Comparison of ENCODE assay signal across 29 cellular contexts in genomic region chr17:57549468-57549867, GRCh38.
A peak's percentile ranks its signal among the peaks of the same experiment; 100 is the strongest.
DNase-seq lines count a peak whose midpoint lies in the region; ATAC-seq, FAIRE-seq and TF ChIP-seq lines count a peak whose summit lies in the region.
"Had no signal": no experiment of that assay in that cellular context is flagged by ENCODE, and none has a peak within 500 bp of the region (broad histone marks: within the 10 kb centered on the region; RNA-seq: fewer than 3 reads in every experiment).

No MANE protein-coding gene starts in this region.

- CTCF ChIA-PET in HepG2 (lab: Yijun Ruan, JAX; ENCODE audit: low intra/inter-chr PET ratio, low total read pairs) = no interaction called here
- CTCF ChIA-PET in naive thymus-derived CD4-positive, alpha-beta T cell (lab: Charles Lee) = interaction anchor here (1.1 to 1.6 kb wide), 3 partner anchors 48 to 198 kb away, joined by 3 to 6 read pairs (median 3); no protein-coding TSS in a partner anchor
- CTCF ChIA-PET in activated CD8-positive, alpha-beta T cell treated with anti-CD3 and anti-CD28 coated beads for 36 hours (lab: Charles Lee) = interaction anchor here (1.3 to 1.4 kb wide), 2 partner anchors 123 to 307 kb away, joined by 4 to 10 read pairs; no protein-coding TSS in a partner anchor

- TF ChIP-seq EP300 in HepG2 (IDR thresholded peaks at IDR 0.05; ENCODE audit: low read depth in 2 of 2, low read length in 2 of 2) = no peak
- no peak for TF ChIP-seq EP300 in HepG2 (CRISPR knock-in tag; IDR thresholded peaks at IDR 0.05; ENCODE audit: borderline replicate concordance)

- H3K4me2 ChIP-seq in HepG2 (ENCODE audit: low read depth, low read length) = peak overlapping the region; percentile 52
- H3K4me2 ChIP-seq: hepatocyte had no signal

- H3K4me1 Mint-ChIP-seq in brain (peaks cover 100% of the 10 kb centered on the region), nephron progenitor cell (peaks cover 100% of the 10 kb centered on the region)
- peaks cover 22 to 93% (median 64%) of the 10 kb centered on the region in 7 donors for H3K4me1 Mint-ChIP-seq in naive thymus-derived CD4-positive, alpha-beta T cell
- peaks cover 46% of the 10 kb centered on the region for H3K4me1 Mint-ChIP-seq in activated CD8-positive, alpha-beta T cell treated with anti-CD3 and anti-CD28 coated beads for 36 hours (ENCODE audit: low read depth)

- H3K27me3 Mint-ChIP-seq in brain = peaks cover 7% of the 10 kb centered on the region
- peaks cover 4% of the 10 kb centered on the region for H3K27me3 Mint-ChIP-seq in nephron progenitor cell (ENCODE audit: low read depth, poor library complexity)
- no peaks in the 10 kb centered on the region for H3K27me3 Mint-ChIP-seq in naive thymus-derived CD4-positive, alpha-beta T cell
- H3K27me3 Mint-ChIP-seq in activated CD8-positive, alpha-beta T cell treated with anti-CD3 and anti-CD28 coated beads for 36 hours = no peaks in the 10 kb centered on the region
- H3K27me3 Mint-ChIP-seq: activated B cell treated with CpG ODN at 0.5 μM for 24 hours; progenitor cell of endocrine pancreas; stimulated activated naive CD8-positive, alpha-beta T cell treated with anti-CD3 and anti-CD28 coated beads, Interleukin-15, amount 100 ng/mL, for 72 hours had no signal

- H3K9ac ChIP-seq in HepG2 (ENCODE audit: insufficient read depth, low read depth, low read length) = no peak overlapping the region

- H3K36me3 Mint-ChIP-seq in brain (no peaks in the 10 kb centered on the region), nephron progenitor cell (ENCODE audit: low read depth) (no peaks in the 10 kb centered on the region)
- peaks cover 0 to 10% (median 0%) of the 10 kb centered on the region in 5 donors for H3K36me3 Mint-ChIP-seq in naive thymus-derived CD4-positive, alpha-beta T cell
- H3K36me3 Mint-ChIP-seq in activated CD8-positive, alpha-beta T cell treated with anti-CD3 and anti-CD28 coated beads for 36 hours (ENCODE audit: low read depth) = no peaks in the 10 kb centered on the region

- H3K36me3 ChIP-seq in HepG2 (replicated peaks in 1 of 2; ENCODE audit: control insufficient read depth in 1 of 2, insufficient read depth in 2 of 2, low read length in 2 of 2) (peaks cover 4% of the 10 kb centered on the region in 2 experiments; a peak in 3 of 5 replicates), right lobe of liver (no peaks in the 10 kb centered on the region)
- H3K36me3 ChIP-seq in naive thymus-derived CD4-positive, alpha-beta T cell (ENCODE audit: control insufficient read depth in 2 of 3, insufficient read depth in 3 of 3, low read length in 3 of 3) = no peaks in the 10 kb centered on the region
- H3K36me3 ChIP-seq: brain microvascular endothelial cell, colonic mucosa, esophagus muscularis mucosa, HAP-1, sigmoid colon, transverse colon had no signal

- H3K4me3 ChIP-seq in HepG2 (replicated peaks in 1 of 3; ENCODE audit: insufficient read depth in 1 of 3, low read depth in 2 of 3, low read length in 3 of 3) (no peak overlapping the region), right lobe of liver (no peak overlapping the region)
- no peak overlapping the region for H3K4me3 ChIP-seq in naive thymus-derived CD4-positive, alpha-beta T cell (ENCODE audit: low read length)
- H3K4me3 ChIP-seq: colonic mucosa, esophagus muscularis mucosa, GM12878, HAP-1, hepatocyte, sigmoid colon, transverse colon had no signal

- no peak for DNase-seq in HepG2 (ENCODE audit: low spot score)
- DNase-seq in right lobe of liver = no peak
- no peak for DNase-seq in nephron progenitor cell
- DNase-seq in NCI-H2107 treated with DMSO at 0.1 percent for 48 hours (lab: John Stamatoyannopoulos, UW; ENCODE audit: unreplicated experiment) = no peak
- no peak for DNase-seq in naive thymus-derived CD4-positive, alpha-beta T cell
- no peak for DNase-seq in GM12891 (ENCODE audit: insufficient read length, low spot score)
- DNase-seq in activated CD8-positive, alpha-beta T cell treated with anti-CD3 and anti-CD28 coated beads for 36 hours = no peak
- DNase-seq: activated B cell treated with CpG ODN at 0.5 μM for 24 hours; activated CD8-positive, alpha-beta T cell treated with anti-CD3 and anti-CD28 coated beads, Interleukin-2, amount 10 ng/mL, durations not matched to agents 7 days and 5 days; activated naive CD4-positive, alpha-beta T cell; brain microvascular endothelial cell; Caco-2; colonic mucosa; foreskin melanocyte; NCI-H1048; NCI-H187 treated with DMSO at 0.1 percent for 48 hours; NCI-H774; sigmoid colon; stimulated activated naive CD8-positive, alpha-beta T cell treated with anti-CD3 and anti-CD28 coated beads, Interleukin-15, amount 100 ng/mL, for 72 hours; T-helper 9 cell; transverse colon had no signal

- H4K20me1 ChIP-seq in HepG2 (ENCODE audit: insufficient read depth, low read length) = no peaks in the 10 kb centered on the region

- intact Hi-C loops in HepG2 (cut with micrococcal nuclease; ENCODE audit: unreplicated experiment) (no loop called here), right lobe of liver (cut with DNase I) (no loop called here)
- intact Hi-C loops in naive thymus-derived CD4-positive, alpha-beta T cell (cut with micrococcal nuclease) = no loop called here
- intact Hi-C loops in activated CD8-positive, alpha-beta T cell treated with anti-CD3 and anti-CD28 coated beads for 36 hours (cut with micrococcal nuclease) = no loop called here

- peak overlapping the region; percentile 66 for H3K27ac ChIP-seq in HepG2 (ENCODE audit: extremely low read length, insufficient read depth, low read length)
- no peak overlapping the region for H3K27ac ChIP-seq in right lobe of liver
- H3K27ac ChIP-seq in naive thymus-derived CD4-positive, alpha-beta T cell (ENCODE audit: low read depth, low read length) = no peak overlapping the region
- H3K27ac ChIP-seq: brain microvascular endothelial cell, colonic mucosa, esophagus muscularis mucosa, sigmoid colon, transverse colon had no signal

- FAIRE-seq in HepG2 (lab: Jason Lieb, UNC) (no peak), GM12891 (lab: Jason Lieb, UNC) (no peak)
- FAIRE-seq: A204.1, GM12878, HTR-8/SVneo had no signal

- no peaks in the 10 kb centered on the region for H3K9me3 ChIP-seq in HepG2 (ENCODE audit: low read length)
- H3K9me3 ChIP-seq in right lobe of liver = no peaks in the 10 kb centered on the region
- no peaks in the 10 kb centered on the region for H3K9me3 ChIP-seq in naive thymus-derived CD4-positive, alpha-beta T cell (ENCODE audit: control insufficient read depth in 2 of 3, low read length in 3 of 3)
- H3K9me3 ChIP-seq: Caco-2, colonic mucosa, esophagus muscularis mucosa, HAP-1, sigmoid colon, transverse colon had no signal

- H3K9me3 Mint-ChIP-seq in brain = peaks cover 0 to 2% (median 0%) of the 10 kb centered on the region in 5 experiments
- no peaks in the 10 kb centered on the region for H3K9me3 Mint-ChIP-seq in nephron progenitor cell
- no peaks in the 10 kb centered on the region for H3K9me3 Mint-ChIP-seq in naive thymus-derived CD4-positive, alpha-beta T cell
- no peaks in the 10 kb centered on the region for H3K9me3 Mint-ChIP-seq in activated CD8-positive, alpha-beta T cell treated with anti-CD3 and anti-CD28 coated beads for 36 hours
- H3K9me3 Mint-ChIP-seq: activated B cell treated with CpG ODN at 0.5 μM for 24 hours; stimulated activated naive CD8-positive, alpha-beta T cell treated with anti-CD3 and anti-CD28 coated beads, Interleukin-15, amount 100 ng/mL, for 72 hours had no signal

- ATAC-seq in HepG2 = no peak
- no peak for ATAC-seq in right lobe of liver
- no peak for ATAC-seq in naive thymus-derived CD4-positive, alpha-beta T cell
- ATAC-seq in activated CD8-positive, alpha-beta T cell treated with anti-CD3 and anti-CD28 coated beads for 36 hours = no peak
- ATAC-seq: activated CD8-positive, alpha-beta T cell treated with anti-CD3 and anti-CD28 coated beads, Interleukin-2, amount 10 ng/mL, durations not matched to agents 7 days and 5 days; GM12878; stimulated activated naive CD8-positive, alpha-beta T cell treated with anti-CD3 and anti-CD28 coated beads, Interleukin-15, amount 100 ng/mL, for 72 hours had no signal

- WGBS in HepG2 (ENCODE audit: low lambda C conversion rate) = 82% methylated on average over 3 of the region's 3 CpGs
- 85% methylated on average over 3 of the region's 3 CpGs for WGBS in right lobe of liver (ENCODE audit: insufficient coverage, low coverage, low lambda C conversion rate, missing lambda C conversion rate)

- H3K4me1 ChIP-seq in HepG2 (ENCODE audit: insufficient read depth, low read length) (peaks cover 97% of the 10 kb centered on the region), right lobe of liver (no peaks in the 10 kb centered on the region)
- H3K4me1 ChIP-seq in naive thymus-derived CD4-positive, alpha-beta T cell (ENCODE audit: control insufficient read depth in 2 of 2, insufficient read depth in 2 of 2, low read length in 2 of 2) = peaks cover 4 to 19% of the 10 kb centered on the region in 2 donors
- H3K4me1 ChIP-seq: colonic mucosa had no signal

- H3K4me3 Mint-ChIP-seq in brain = peak overlapping the region in 4 of 5 experiments; percentile 38 to 71 (median 54)
- peak overlapping the region; percentile 54 for H3K4me3 Mint-ChIP-seq in nephron progenitor cell
- no peak overlapping the region for H3K4me3 Mint-ChIP-seq in naive thymus-derived CD4-positive, alpha-beta T cell
- no peak overlapping the region for H3K4me3 Mint-ChIP-seq in activated CD8-positive, alpha-beta T cell treated with anti-CD3 and anti-CD28 coated beads for 36 hours
- H3K4me3 Mint-ChIP-seq: activated B cell treated with CpG ODN at 0.5 μM for 24 hours; activated CD8-positive, alpha-beta T cell treated with anti-CD3 and anti-CD28 coated beads, Interleukin-2, amount 10 ng/mL, durations not matched to agents 7 days and 5 days; stimulated activated naive CD8-positive, alpha-beta T cell treated with anti-CD3 and anti-CD28 coated beads, Interleukin-15, amount 100 ng/mL, for 72 hours had no signal

- H3K79me2 ChIP-seq in HepG2 (ENCODE audit: insufficient read depth, low read length) = peaks cover 7% of the 10 kb centered on the region

- in situ Hi-C loops in HepG2 (cut with HindIII; ENCODE audit: extremely low pct_ligation_motif_present, low pct_unique_long_range_greater_than_20kb) = no loop called here

- BruUV-seq in HepG2 (replicated peaks; lab: Mats Ljungman, UMichigan) = no TSS peak

- TF ChIP-seq POLR2A in HepG2 (IDR thresholded peaks at IDR 0.05; ENCODE audit: insufficient read depth in 1 of 2, low read depth in 2 of 2, low read length in 2 of 2) = no peak
- no peak for TF ChIP-seq POLR2A in right lobe of liver (IDR thresholded peaks at IDR 0.05)
- TF ChIP-seq POLR2A in GM12891 (IDR thresholded peaks at IDR 0.05; ENCODE audit: low read depth, low read length) = no peak

- no peak for TF ChIP-seq RAD21 in HepG2 (CRISPR knock-in tag; IDR thresholded peaks at IDR 0.05)

- POLR2A ChIA-PET in HepG2 (lab: Yijun Ruan, JAX) = interaction anchor here (0.7 to 3.7 kb wide), 3 partner anchors 11 to 31 kb away, joined by 5 to 29 read pairs (median 16); no protein-coding TSS in a partner anchor
- POLR2A ChIA-PET in naive thymus-derived CD4-positive, alpha-beta T cell (lab: Charles Lee) = no interaction called here
- POLR2A ChIA-PET in activated CD8-positive, alpha-beta T cell treated with anti-CD3 and anti-CD28 coated beads for 36 hours (lab: Charles Lee) = no interaction called here

- H3K27ac Mint-ChIP-seq in brain = peak overlapping the region; percentile 60 to 99 (median 89)
- H3K27ac Mint-ChIP-seq in nephron progenitor cell = peak overlapping the region; percentile 97
- H3K27ac Mint-ChIP-seq in naive thymus-derived CD4-positive, alpha-beta T cell = peak overlapping the region in 3 of 9 donors; percentile 8 to 90 (median 24)
- H3K27ac Mint-ChIP-seq in activated CD8-positive, alpha-beta T cell treated with anti-CD3 and anti-CD28 coated beads for 36 hours = no peak overlapping the region
- H3K27ac Mint-ChIP-seq: activated B cell treated with CpG ODN at 0.5 μM for 24 hours; activated CD8-positive, alpha-beta T cell treated with anti-CD3 and anti-CD28 coated beads, Interleukin-2, amount 10 ng/mL, durations not matched to agents 7 days and 5 days; progenitor cell of endocrine pancreas had no signal

- H3K27me3 ChIP-seq in HepG2 (ENCODE audit: control insufficient read depth in 1 of 2, insufficient read depth in 2 of 2, low read length in 2 of 2) (no peaks in the 10 kb centered on the region), right lobe of liver (no peaks in the 10 kb centered on the region)
- H3K27me3 ChIP-seq in naive thymus-derived CD4-positive, alpha-beta T cell (ENCODE audit: control insufficient read depth in 2 of 2, insufficient read depth in 2 of 2, low read length in 2 of 2) = no peaks in the 10 kb centered on the region
- H3K27me3 ChIP-seq: brain microvascular endothelial cell, colonic mucosa, esophagus muscularis mucosa, hepatocyte, sigmoid colon, transverse colon had no signal

- H2AFZ ChIP-seq in HepG2 (ENCODE audit: low read length) = no peak overlapping the region
- H2AFZ ChIP-seq: hepatocyte had no signal

- TF ChIP-seq CTCF in HepG2 (CRISPR knock-in tag; IDR thresholded peaks at IDR 0.05) = no peak
- no peak for TF ChIP-seq CTCF in right lobe of liver (IDR thresholded peaks at IDR 0.05)
- no peak for TF ChIP-seq CTCF in brain (conservative IDR thresholded peaks at IDR 0.05)
- TF ChIP-seq CTCF in nephron progenitor cell (IDR thresholded peaks at IDR 0.05) = no peak
- TF ChIP-seq CTCF in activated CD8-positive, alpha-beta T cell treated with anti-CD3 and anti-CD28 coated beads for 36 hours (IDR thresholded peaks at IDR 0.05) = no peak

Comparison
In these comparisons a context has a peak if more than half of its experiments do, and no peak if none do; other contexts are left out.
1. H3K4me3 Mint-ChIP-seq: peak in brain (4 of 5) and nephron progenitor cell (single experiment); none in naive thymus-derived CD4-positive, alpha-beta T cell (0 of 10) and activated CD8-positive, alpha-beta T cell treated with anti-CD3 and anti-CD28 coated beads for 36 hours (single experiment).